ENCODE assay signal across 16 cellular contexts in the genomic region with DNA sequence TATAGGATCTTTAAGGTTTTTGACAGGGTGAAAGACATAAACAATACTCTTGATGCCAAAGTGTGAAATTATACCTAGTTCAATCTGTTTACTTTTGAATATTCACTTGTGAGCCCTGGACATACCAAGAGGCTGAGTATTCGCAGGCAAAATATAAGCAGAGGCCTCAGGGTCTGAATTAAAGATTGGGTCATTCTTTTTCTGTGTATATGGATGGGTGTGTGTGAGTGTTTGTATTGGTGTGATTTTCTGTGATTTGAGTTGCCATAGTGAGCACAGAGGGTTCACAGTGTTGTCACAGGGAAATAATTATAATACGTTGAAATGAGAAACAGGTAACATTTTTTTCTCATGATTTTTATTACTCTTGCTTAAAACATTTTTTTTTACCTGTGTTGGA.
DNase-seq lines count a peak whose midpoint lies in the region; ATAC-seq, FAIRE-seq and TF ChIP-seq lines count a peak whose summit lies in the region.
"Had no signal": no experiment of that assay in that cellular context is flagged by ENCODE, and none has a peak within 500 bp of the region (broad histone marks: within the 10 kb centered on the region; RNA-seq: fewer than 3 reads in every experiment).

No MANE protein-coding gene starts in this region.

- H3K27me3 ChIP-seq in left lung, result no peaks in the 10 kb centered on the region

- no peak for FAIRE-seq in HTR-8/SVneo (lab: Jason Lieb, UNC)
- FAIRE-seq: D721Med had no signal

- intact Hi-C loops in left lung (cut with DNase I), result no loop called here

- H3K4me3 ChIP-seq in left lung, result no peak overlapping the region

- CTCF ChIA-PET in WTC11 (lab: Charles Lee), result interaction anchor here (0.5 to 1.7 kb wide), 5 partner anchors 30 to 908 kb away, joined by 3 to 11 read pairs (median 3); a partner anchor contains a TSS
- CTCF ChIA-PET in RWPE1 (lab: Yijun Ruan, JAX), result interaction anchor here (0.5 to 1.5 kb wide), 4 partner anchors 11 to 771 kb away, joined by 3 to 10 read pairs (median 3); a partner anchor contains a TSS

- H3K9me3 ChIP-seq in left lung, result no peaks in the 10 kb centered on the region
- H3K9me3 ChIP-seq: SK-N-SH had no signal

- H3K4me1 ChIP-seq in left lung, result no peaks in the 10 kb centered on the region

- no peak overlapping the region for H3K27ac Mint-ChIP-seq in WTC11
- H3K27ac Mint-ChIP-seq: HFFc6, T-cell had no signal

- no peak overlapping the region for H3K4me3 Mint-ChIP-seq in WTC11
- H3K4me3 Mint-ChIP-seq: HFFc6, T-cell had no signal

- DNase-seq in ELR (ENCODE audit: low read depth), result peak; percentile 39
- DNase-seq in left lung, result no peak
- DNase-seq in HTR-8/SVneo (ENCODE audit: insufficient read length, low spot score), result no peak
- no peak for DNase-seq in WTC11 (ENCODE audit: low spot score)
- DNase-seq in medulla oblongata (ENCODE audit: extremely low spot score), result no peak
- no peak for DNase-seq in RWPE1 (ENCODE audit: low spot score)
- DNase-seq: C1 segment of cervical spinal cord, DMS79 treated with DMSO at 0.1 percent for 48 hours, GDM1, NCI-H1417 treated with DMSO at 0.1 percent for 48 hours, T-cell had no signal

- no peak for TF ChIP-seq CTCF in VCaP (conservative IDR thresholded peaks at IDR 0.05)
- TF ChIP-seq CTCF in left lung (IDR thresholded peaks at IDR 0.05), result no peak
- TF ChIP-seq CTCF in WTC11 (IDR thresholded peaks at IDR 0.05), result no peak
- no peak for TF ChIP-seq CTCF in RWPE1 (conservative IDR thresholded peaks at IDR 0.05; ENCODE audit: low read depth)

- H3K27me3 Mint-ChIP-seq in WTC11 (ENCODE audit: low read depth), result no peaks in the 10 kb centered on the region
- H3K27me3 Mint-ChIP-seq: T-cell had no signal

- H3K36me3 Mint-ChIP-seq in WTC11, result no peaks in the 10 kb centered on the region
- H3K36me3 Mint-ChIP-seq: T-cell had no signal

- no peaks in the 10 kb centered on the region for H3K36me3 ChIP-seq in left lung

- no peaks in the 10 kb centered on the region for H3K9me3 Mint-ChIP-seq in WTC11
- H3K9me3 Mint-ChIP-seq: HFFc6, T-cell had no signal

- ATAC-seq in HG03354 (IDR thresholded peaks at IDR 0.05; ENCODE audit: poor library complexity, severe bottlenecking, unreplicated experiment) (peak; percentile 27), left lung (peak; percentile 26), WTC11 (no peak)

- 0 out of 2 replicates have a peak overlapping the region, but pooled peaks have one; percentile 87 for H3K27ac ChIP-seq in VCaP
- H3K27ac ChIP-seq in left lung, result no peak overlapping the region
- H3K27ac ChIP-seq in RWPE1, result no peak overlapping the region

- POLR2A ChIA-PET in WTC11 (lab: Charles Lee), result interaction anchor here (0.9 kb wide), 1 partner anchor 19 kb away, joined by 3 read pairs; no protein-coding TSS in a partner anchor
- POLR2A ChIA-PET in RWPE1 (lab: Yijun Ruan, JAX; ENCODE audit: low non-redundant PET), result no interaction called here

- H3K4me1 Mint-ChIP-seq in WTC11, result peaks cover 4% of the 10 kb centered on the region; the same call in 1 of the 2 replicates

TF ChIP-seq in WTC11, 78 proteins besides CTCF, POLR2A, EP300 and RAD21:
- no peak for TF ChIP-seq ETV6 (CRISPR knock-in tag; IDR thresholded peaks at IDR 0.05)
- TF ChIP-seq SMAD3 (CRISPR knock-in tag; IDR thresholded peaks at IDR 0.05; ENCODE audit: borderline replicate concordance), result no peak
- TF ChIP-seq, protein P1, sequence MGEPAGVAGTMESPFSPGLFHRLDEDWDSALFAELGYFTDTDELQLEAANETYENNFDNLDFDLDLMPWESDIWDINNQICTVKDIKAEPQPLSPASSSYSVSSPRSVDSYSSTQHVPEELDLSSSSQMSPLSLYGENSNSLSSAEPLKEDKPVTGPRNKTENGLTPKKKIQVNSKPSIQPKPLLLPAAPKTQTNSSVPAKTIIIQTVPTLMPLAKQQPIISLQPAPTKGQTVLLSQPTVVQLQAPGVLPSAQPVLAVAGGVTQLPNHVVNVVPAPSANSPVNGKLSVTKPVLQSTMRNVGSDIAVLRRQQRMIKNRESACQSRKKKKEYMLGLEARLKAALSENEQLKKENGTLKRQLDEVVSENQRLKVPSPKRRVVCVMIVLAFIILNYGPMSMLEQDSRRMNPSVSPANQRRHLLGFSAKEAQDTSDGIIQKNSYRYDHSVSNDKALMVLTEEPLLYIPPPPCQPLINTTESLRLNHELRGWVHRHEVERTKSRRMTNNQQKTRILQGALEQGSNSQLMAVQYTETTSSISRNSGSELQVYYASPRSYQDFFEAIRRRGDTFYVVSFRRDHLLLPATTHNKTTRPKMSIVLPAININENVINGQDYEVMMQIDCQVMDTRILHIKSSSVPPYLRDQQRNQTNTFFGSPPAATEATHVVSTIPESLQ (CRISPR knock-in tag; IDR thresholded peaks at IDR 0.05), result no peak
- no peak for TF ChIP-seq ELF4 (CRISPR knock-in tag; IDR thresholded peaks at IDR 0.05; ENCODE audit: low read depth)
- TF ChIP-seq, protein P2, sequence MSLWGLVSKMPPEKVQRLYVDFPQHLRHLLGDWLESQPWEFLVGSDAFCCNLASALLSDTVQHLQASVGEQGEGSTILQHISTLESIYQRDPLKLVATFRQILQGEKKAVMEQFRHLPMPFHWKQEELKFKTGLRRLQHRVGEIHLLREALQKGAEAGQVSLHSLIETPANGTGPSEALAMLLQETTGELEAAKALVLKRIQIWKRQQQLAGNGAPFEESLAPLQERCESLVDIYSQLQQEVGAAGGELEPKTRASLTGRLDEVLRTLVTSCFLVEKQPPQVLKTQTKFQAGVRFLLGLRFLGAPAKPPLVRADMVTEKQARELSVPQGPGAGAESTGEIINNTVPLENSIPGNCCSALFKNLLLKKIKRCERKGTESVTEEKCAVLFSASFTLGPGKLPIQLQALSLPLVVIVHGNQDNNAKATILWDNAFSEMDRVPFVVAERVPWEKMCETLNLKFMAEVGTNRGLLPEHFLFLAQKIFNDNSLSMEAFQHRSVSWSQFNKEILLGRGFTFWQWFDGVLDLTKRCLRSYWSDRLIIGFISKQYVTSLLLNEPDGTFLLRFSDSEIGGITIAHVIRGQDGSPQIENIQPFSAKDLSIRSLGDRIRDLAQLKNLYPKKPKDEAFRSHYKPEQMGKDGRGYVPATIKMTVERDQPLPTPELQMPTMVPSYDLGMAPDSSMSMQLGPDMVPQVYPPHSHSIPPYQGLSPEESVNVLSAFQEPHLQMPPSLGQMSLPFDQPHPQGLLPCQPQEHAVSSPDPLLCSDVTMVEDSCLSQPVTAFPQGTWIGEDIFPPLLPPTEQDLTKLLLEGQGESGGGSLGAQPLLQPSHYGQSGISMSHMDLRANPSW (CRISPR knock-in tag; conservative IDR thresholded peaks at IDR 0.05; ENCODE audit: low read depth), result no peak
- TF ChIP-seq EMX1 (CRISPR knock-in tag; IDR thresholded peaks at IDR 0.05), result no peak
- TF ChIP-seq, protein P3, sequence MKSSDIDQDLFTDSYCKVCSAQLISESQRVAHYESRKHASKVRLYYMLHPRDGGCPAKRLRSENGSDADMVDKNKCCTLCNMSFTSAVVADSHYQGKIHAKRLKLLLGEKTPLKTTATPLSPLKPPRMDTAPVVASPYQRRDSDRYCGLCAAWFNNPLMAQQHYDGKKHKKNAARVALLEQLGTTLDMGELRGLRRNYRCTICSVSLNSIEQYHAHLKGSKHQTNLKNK (CRISPR knock-in tag; IDR thresholded peaks at IDR 0.05), result no peak
- no peak for TF ChIP-seq NR2C2 (CRISPR knock-in tag; IDR thresholded peaks at IDR 0.05)
- TF ChIP-seq, protein P4, sequence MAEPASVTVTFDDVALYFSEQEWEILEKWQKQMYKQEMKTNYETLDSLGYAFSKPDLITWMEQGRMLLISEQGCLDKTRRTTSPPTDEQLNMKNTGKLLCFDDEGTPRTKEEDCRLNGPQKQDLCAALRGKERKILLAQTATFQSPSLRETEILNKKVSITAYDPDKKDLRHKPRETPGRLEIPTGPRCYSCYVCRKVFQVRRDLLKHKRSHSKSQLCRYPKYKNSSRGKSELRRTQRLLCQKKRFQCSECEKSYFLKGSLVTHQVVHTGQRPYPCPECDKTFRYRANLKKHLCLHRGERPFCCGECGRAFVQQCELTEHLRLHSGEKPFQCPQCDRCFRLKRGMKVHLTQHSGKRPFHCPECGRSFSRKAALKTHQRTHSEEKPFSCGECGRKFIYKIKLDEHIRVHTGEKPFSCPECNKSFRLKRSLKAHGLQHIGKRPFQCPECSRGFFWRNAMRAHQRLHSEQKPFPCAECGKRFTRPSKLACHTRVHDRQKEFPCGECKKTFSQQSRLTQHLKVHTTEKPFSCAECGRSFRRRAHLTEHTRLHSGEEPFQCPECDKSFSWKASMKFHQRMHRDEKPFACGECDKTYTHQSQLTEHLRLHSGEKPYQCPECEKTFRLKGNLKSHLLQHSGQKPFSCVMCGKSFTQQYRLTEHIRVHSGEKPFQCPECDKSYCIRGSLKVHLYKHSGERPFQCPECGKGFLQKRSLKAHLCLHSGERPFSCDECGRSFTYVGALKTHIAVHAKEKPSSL (CRISPR knock-in tag; conservative IDR thresholded peaks at IDR 0.05), result no peak
